ENCODE assay signal across 17 cellular contexts in genomic region chr7:102942883-102943261, GRCh38.
"Had no signal": no experiment of that assay in that cellular context is flagged by ENCODE, and none has a peak within 500 bp of the region (broad histone marks: within the 10 kb centered on the region; RNA-seq: fewer than 3 reads in every experiment).

No MANE protein-coding gene starts in this region.

- DNase-seq: activated CD4-positive, CD25-positive, alpha-beta regulatory T cell; activated T-cell treated with anti-CD3 and anti-CD28 coated beads, Interleukin-2, amount 50 U/mL, for 1 hour; amniotic stem cell; body of pancreas; effector memory CD8-positive, alpha-beta T cell; erythroblast; hypothalamus; left cardiac atrium; naive thymus-derived CD4-positive, alpha-beta T cell; nucleus accumbens; right lobe of liver; spleen; stimulated activated CD4-positive, alpha-beta T cell treated with anti-CD3 and anti-CD28 coated beads, Interleukin-1b, Interleukin-23, amount 100 ng/mL, for 48 hours; stimulated activated naive CD4-positive, alpha-beta T cell treated with Interleukin-2 at 50 U/mL for 16 hours had no signal

- H3K4me3 ChIP-seq: body of pancreas, lung, prostate gland, right lobe of liver, spleen had no signal

- H3K27ac ChIP-seq: body of pancreas, prostate gland, right lobe of liver, spleen had no signal

- FAIRE-seq: TTC549 had no signal

- H3K27me3 ChIP-seq: body of pancreas, right lobe of liver, spleen had no signal

- ATAC-seq: body of pancreas; effector memory CD8-positive, alpha-beta T cell; naive thymus-derived CD4-positive, alpha-beta T cell; right lobe of liver had no signal

- H3K9me3 ChIP-seq: body of pancreas, prostate gland, right lobe of liver, spleen had no signal

- H3K36me3 ChIP-seq: prostate gland, right lobe of liver, spleen had no signal

- H3K4me1 ChIP-seq: body of pancreas, prostate gland, right lobe of liver had no signal
